9 cellular contexts compared by ENCODE assay signal in the genomic region with DNA sequence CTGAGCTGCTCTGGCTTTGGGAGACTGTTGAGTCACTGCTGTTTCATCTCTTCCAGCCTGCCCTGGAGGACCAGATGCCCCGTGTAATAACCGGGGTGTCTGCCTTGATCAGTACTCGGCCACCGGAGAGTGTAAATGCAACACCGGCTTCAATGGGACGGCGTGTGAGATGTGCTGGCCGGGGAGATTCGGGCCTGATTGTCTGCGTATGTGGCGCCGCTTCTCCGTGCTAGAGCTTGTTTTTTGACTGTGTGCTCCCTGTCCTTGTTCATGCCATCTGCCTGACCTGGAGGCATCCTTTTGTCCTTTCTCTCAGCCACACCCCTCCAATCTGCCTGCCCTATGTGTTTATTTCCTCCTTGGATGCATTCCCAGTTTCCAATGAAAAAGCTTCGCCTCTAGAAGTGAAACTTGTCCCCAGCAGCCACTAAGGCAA.
DNase-seq lines count a peak whose midpoint lies in the region; ATAC-seq and TF ChIP-seq lines count a peak whose summit lies in the region.
"Had no signal": no experiment of that assay in that cellular context is flagged by ENCODE, and none has a peak within 500 bp of the region (broad histone marks: within the 10 kb centered on the region; RNA-seq: fewer than 3 reads in every experiment).

No MANE protein-coding gene starts in this region.

- H3K4me1 Mint-ChIP-seq in activated T-cell treated with anti-CD3 and anti-CD28 coated beads, Interleukin-2, amount 50 U/mL, for 4 hours (ENCODE audit: low read depth): no peaks in the 10 kb centered on the region
- H3K4me1 Mint-ChIP-seq: B cell had no signal

- no peaks in the 10 kb centered on the region for H3K36me3 Mint-ChIP-seq in activated T-cell treated with anti-CD3 and anti-CD28 coated beads, Interleukin-2, amount 50 U/mL, for 4 hours (ENCODE audit: insufficient read depth)

- intact Hi-C loops in left cardiac atrium (cut with DNase I): no loop called here

- H3K27me3 Mint-ChIP-seq in activated T-cell treated with anti-CD3 and anti-CD28 coated beads, Interleukin-2, amount 50 U/mL, for 4 hours (ENCODE audit: low read depth): peaks cover 9% of the 10 kb centered on the region

- no peak for TF ChIP-seq CTCF in AG10803 (conservative IDR thresholded peaks at IDR 0.05; ENCODE audit: low read length)

- DNase-seq in AG10803 (ENCODE audit: low read depth): peak; percentile 18
- DNase-seq in NCI-H128 (lab: John Stamatoyannopoulos, UW; ENCODE audit: unreplicated experiment): peak; percentile 8
- peak; percentile 45 for DNase-seq in SHP77 treated with DMSO at 0.1 percent for 48 hours (lab: John Stamatoyannopoulos, UW)
- no peak for DNase-seq in left cardiac atrium
- DNase-seq in erythroblast (lab: John Stamatoyannopoulos, UW): no peak
- no peak for DNase-seq in NCI-H1048 (lab: John Stamatoyannopoulos, UW)
- no peak for DNase-seq in activated T-cell treated with anti-CD3 and anti-CD28 coated beads, Interleukin-2, amount 50 U/mL, for 4 hours

- H3K9me3 Mint-ChIP-seq in activated T-cell treated with anti-CD3 and anti-CD28 coated beads, Interleukin-2, amount 50 U/mL, for 4 hours: no peaks in the 10 kb centered on the region

- no peak overlapping the region for H3K4me3 ChIP-seq in AG10803 (ENCODE audit: low read length)

- ATAC-seq in left cardiac atrium: peak; percentile 47 to 50
- ATAC-seq in GM21619 (IDR thresholded peaks at IDR 0.05; ENCODE audit: unreplicated experiment): no peak
- no peak for ATAC-seq in activated T-cell treated with anti-CD3 and anti-CD28 coated beads, Interleukin-2, amount 50 U/mL, for 4 hours

- TF ChIP-seq POLR2A in erythroblast (IDR thresholded peaks at IDR 0.05; ENCODE audit: low read length): no peak

- no peak overlapping the region for H3K4me3 Mint-ChIP-seq in activated T-cell treated with anti-CD3 and anti-CD28 coated beads, Interleukin-2, amount 50 U/mL, for 4 hours
- H3K4me3 Mint-ChIP-seq: B cell had no signal

Comparison
In these comparisons a context has a peak if more than half of its experiments do, and no peak if none do; other contexts are left out.
1. DNase-seq: peak in AG10803 (single experiment), NCI-H128 (single experiment) and SHP77 treated with DMSO at 0.1 percent for 48 hours (single experiment); none in left cardiac atrium (single experiment), erythroblast (0 of 2), NCI-H1048 (single experiment) and activated T-cell treated with anti-CD3 and anti-CD28 coated beads, Interleukin-2, amount 50 U/mL, for 4 hours (single experiment).
2. ATAC-seq: peak in left cardiac atrium (2 of 2); none in GM21619 (single experiment) and activated T-cell treated with anti-CD3 and anti-CD28 coated beads, Interleukin-2, amount 50 U/mL, for 4 hours (0 of 2).